ENCODE assay signal across 20 cellular contexts in genomic region chr11:79264284-79264683, GRCh38.
A peak's percentile ranks its signal among the peaks of the same experiment; 100 is the strongest.
DNase-seq lines count a peak whose midpoint lies in the region; ATAC-seq and TF ChIP-seq lines count a peak whose summit lies in the region.
"Had no signal": no experiment of that assay in that cellular context is flagged by ENCODE, and none has a peak within 500 bp of the region (broad histone marks: within the 10 kb centered on the region; RNA-seq: fewer than 3 reads in every experiment).

No MANE protein-coding gene starts in this region.

- intact Hi-C loops in ovary (cut with DNase I), result no loop called here
- intact Hi-C loops in CD4-positive, alpha-beta T cell (cut with DNase I, micrococcal nuclease), result no loop called here

- TF ChIP-seq POLR2A in ovary (IDR thresholded peaks at IDR 0.05), result no peak

- no peak overlapping the region for H3K4me3 ChIP-seq in ovary
- H3K4me3 ChIP-seq: A549, SJSA1 had no signal

- peak overlapping the region in 1 of 2 donors; percentile 34 for H3K27ac ChIP-seq in ovary
- H3K27ac ChIP-seq in CD4-positive, alpha-beta T cell (ENCODE audit: low read depth, low read length), result no peak overlapping the region
- H3K27ac ChIP-seq: A549, C4-2B, HL-60, SJSA1 had no signal

- no peaks in the 10 kb centered on the region for H3K9me3 ChIP-seq in ovary
- no peaks in the 10 kb centered on the region for H3K9me3 ChIP-seq in CD4-positive, alpha-beta T cell (ENCODE audit: control insufficient read depth, low read length)
- H3K9me3 ChIP-seq: A549, SJSA1 had no signal

- H3K27me3 Mint-ChIP-seq in CD4-positive, alpha-beta T cell, result no peaks in the 10 kb centered on the region
- H3K27me3 Mint-ChIP-seq: IgD-negative memory B cell had no signal

- H3K36me3 ChIP-seq in ovary, result no peaks in the 10 kb centered on the region
- H3K36me3 ChIP-seq: SJSA1 had no signal

- peaks cover 6% of the 10 kb centered on the region for H3K9me3 Mint-ChIP-seq in CD4-positive, alpha-beta T cell
- H3K9me3 Mint-ChIP-seq: IgD-negative memory B cell had no signal

- POLR2A ChIA-PET in CD4-positive, alpha-beta T cell (lab: Charles Lee), result no interaction called here

- peak; percentile 74 for DNase-seq in COLO829 (ENCODE audit: low spot score)
- peak; percentile 15 for DNase-seq in NCI-H2029 (lab: John Stamatoyannopoulos, UW)
- peak; percentile 42 for DNase-seq in SK-MEL-5 (ENCODE audit: low read depth, low spot score)
- peak; percentile 25 for DNase-seq in iris pigment epithelial cell (ENCODE audit: low read depth)
- no peak for DNase-seq in GM10266 (ENCODE audit: extremely low spot score)
- DNase-seq in NCI-H1436 treated with DMSO at 0.1 percent for 48 hours (lab: John Stamatoyannopoulos, UW), result no peak
- no peak for DNase-seq in ovary
- no peak for DNase-seq in CD4-positive, alpha-beta T cell
- DNase-seq: DMS53, Kasumi-1, MM.1S, NCI-H1092 treated with DMSO at 0.1 percent for 48 hours, NCI-H187, SW 1271 had no signal

- no peak for TF ChIP-seq CTCF in GM10266 (IDR thresholded peaks at IDR 0.05; ENCODE audit: control insufficient read depth, insufficient read depth, low read depth, missing control alignments)
- TF ChIP-seq CTCF in ovary (IDR thresholded peaks at IDR 0.05), result no peak
- no peak for TF ChIP-seq CTCF in CD4-positive, alpha-beta T cell (IDR thresholded peaks at IDR 0.05)

- H3K4me3 Mint-ChIP-seq in CD4-positive, alpha-beta T cell, result no peak overlapping the region
- H3K4me3 Mint-ChIP-seq: IgD-negative memory B cell had no signal

- no peak overlapping the region for H3K27ac Mint-ChIP-seq in CD4-positive, alpha-beta T cell
- H3K27ac Mint-ChIP-seq: IgD-negative memory B cell had no signal

- WGBS in ovary, 3 donors, result 19 to 48% (median 22%) methylated on average over 6 of the region's 6 CpGs

- CTCF ChIA-PET in CD4-positive, alpha-beta T cell (lab: Charles Lee), result no interaction called here

- no peak for TF ChIP-seq EP300 in ovary (IDR thresholded peaks at IDR 0.05)

- in situ Hi-C loops in SK-MEL-5 (cut with HindIII; ENCODE audit: low pct_unique_long_range_greater_than_20kb, low sequenced_read_pairs), result no loop called here

- no peak for ATAC-seq in CD4-positive, alpha-beta T cell (ENCODE audit: poor library complexity)
- ATAC-seq: A549, HCT116 had no signal

- peaks cover 8% of the 10 kb centered on the region for H3K4me1 ChIP-seq in ovary (ENCODE audit: insufficient read depth)
- H3K4me1 ChIP-seq: A549, SJSA1 had no signal

- no peaks in the 10 kb centered on the region for H3K4me1 Mint-ChIP-seq in CD4-positive, alpha-beta T cell (ENCODE audit: low read depth)
- H3K4me1 Mint-ChIP-seq: IgD-negative memory B cell had no signal

- H3K27me3 ChIP-seq in ovary, result no peaks in the 10 kb centered on the region
- H3K27me3 ChIP-seq in CD4-positive, alpha-beta T cell (ENCODE audit: control insufficient read depth, insufficient read depth, low read length), result no peaks in the 10 kb centered on the region
- H3K27me3 ChIP-seq: SJSA1 had no signal

- H3K36me3 Mint-ChIP-seq in CD4-positive, alpha-beta T cell (ENCODE audit: low read depth), result no peaks in the 10 kb centered on the region
- H3K36me3 Mint-ChIP-seq: IgD-negative memory B cell had no signal

Comparison
In these comparisons a context has a peak if more than half of its experiments do, and no peak if none do; other contexts are left out.
1. DNase-seq: peak in COLO829 (single experiment), NCI-H2029 (single experiment), SK-MEL-5 (single experiment) and iris pigment epithelial cell (single experiment); none in GM10266 (single experiment), NCI-H1436 treated with DMSO at 0.1 percent for 48 hours (single experiment), ovary (0 of 5) and CD4-positive, alpha-beta T cell (0 of 10).